Comparison of ENCODE assay signal across 11 cellular contexts in the genomic region with DNA sequence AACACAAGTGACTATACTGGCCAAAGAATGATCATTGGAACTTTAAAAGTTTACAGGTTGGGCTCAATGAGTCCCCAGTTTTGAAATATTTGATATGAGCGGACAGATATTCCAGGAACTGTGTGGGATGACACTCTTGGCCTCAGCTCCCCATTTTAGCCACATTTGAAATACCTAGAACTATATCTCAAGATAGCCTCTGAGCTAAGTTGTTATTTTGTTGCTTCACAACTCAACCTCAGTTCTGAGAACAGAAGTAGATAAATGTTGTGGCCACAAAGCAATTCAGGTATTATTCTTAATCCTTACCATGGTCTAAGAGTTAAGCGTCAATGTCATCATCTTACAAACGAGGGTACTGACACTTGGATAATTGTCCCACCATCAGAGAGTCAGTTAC.
DNase-seq lines count a peak whose midpoint lies in the region; ATAC-seq lines count a peak whose summit lies in the region.
"Had no signal": no experiment of that assay in that cellular context is flagged by ENCODE, and none has a peak within 500 bp of the region (broad histone marks: within the 10 kb centered on the region; RNA-seq: fewer than 3 reads in every experiment).

No MANE protein-coding gene starts in this region.

- ATAC-seq in GM18511 (IDR thresholded peaks at IDR 0.05; ENCODE audit: unreplicated experiment) (peak; percentile 9), HG02610 (IDR thresholded peaks at IDR 0.05; ENCODE audit: unreplicated experiment) (peak; percentile 20), HG02884 (IDR thresholded peaks at IDR 0.05; ENCODE audit: unreplicated experiment) (no peak)
- ATAC-seq in stimulated activated naive B cell treated with anti-CD40 and anti-IgM and Interleukin-4, amounts not matched to agents 10 μg/mL and 1 μg/mL and 100 μg/mL, for 72 hours (replicated peaks), result peak; percentile 47 to 52

- no peaks in the 10 kb centered on the region for H3K27me3 Mint-ChIP-seq in activated naive CD8-positive, alpha-beta T cell treated with anti-CD3 and anti-CD28 coated beads for 36 hours
- no peaks in the 10 kb centered on the region for H3K27me3 Mint-ChIP-seq in stimulated activated naive B cell treated with anti-CD40 and anti-IgM and Interleukin-4, amounts not matched to agents 10 μg/mL and 1 μg/mL and 100 μg/mL, for 72 hours

- peak; percentile 1 for DNase-seq in activated naive CD8-positive, alpha-beta T cell treated with anti-CD3 and anti-CD28 coated beads for 36 hours
- no peak for DNase-seq in stimulated activated naive B cell treated with anti-CD40 and anti-IgM and Interleukin-4, amounts not matched to agents 10 μg/mL and 1 μg/mL and 100 μg/mL, for 72 hours
- DNase-seq in head of caudate nucleus, result no peak
- DNase-seq in NCI-H524 treated with DMSO at 0.1 percent for 48 hours (lab: John Stamatoyannopoulos, UW), result no peak
- DNase-seq: NCI-H82, SK-N-SH, T-helper 9 cell had no signal

- H3K4me3 Mint-ChIP-seq in activated naive CD8-positive, alpha-beta T cell treated with anti-CD3 and anti-CD28 coated beads for 36 hours, result no peak overlapping the region
- no peak overlapping the region for H3K4me3 Mint-ChIP-seq in stimulated activated naive B cell treated with anti-CD40 and anti-IgM and Interleukin-4, amounts not matched to agents 10 μg/mL and 1 μg/mL and 100 μg/mL, for 72 hours
- H3K4me3 Mint-ChIP-seq: endodermal cell had no signal

- no peaks in the 10 kb centered on the region for H3K36me3 Mint-ChIP-seq in activated naive CD8-positive, alpha-beta T cell treated with anti-CD3 and anti-CD28 coated beads for 36 hours
- peaks cover 0 to 3% of the 10 kb centered on the region in 2 donors for H3K36me3 Mint-ChIP-seq in stimulated activated naive B cell treated with anti-CD40 and anti-IgM and Interleukin-4, amounts not matched to agents 10 μg/mL and 1 μg/mL and 100 μg/mL, for 72 hours

- H3K9me3 Mint-ChIP-seq in activated naive CD8-positive, alpha-beta T cell treated with anti-CD3 and anti-CD28 coated beads for 36 hours, result no peaks in the 10 kb centered on the region
- peaks cover 0 to 8% of the 10 kb centered on the region in 2 donors for H3K9me3 Mint-ChIP-seq in stimulated activated naive B cell treated with anti-CD40 and anti-IgM and Interleukin-4, amounts not matched to agents 10 μg/mL and 1 μg/mL and 100 μg/mL, for 72 hours
- H3K9me3 Mint-ChIP-seq: endodermal cell had no signal

- intact Hi-C loops in head of caudate nucleus (cut with DNase I), result no loop called here

- H3K27ac Mint-ChIP-seq in activated naive CD8-positive, alpha-beta T cell treated with anti-CD3 and anti-CD28 coated beads for 36 hours, result no peak overlapping the region
- no peak overlapping the region for H3K27ac Mint-ChIP-seq in stimulated activated naive B cell treated with anti-CD40 and anti-IgM and Interleukin-4, amounts not matched to agents 10 μg/mL and 1 μg/mL and 100 μg/mL, for 72 hours
- H3K27ac Mint-ChIP-seq: endodermal cell had no signal

- peaks cover 9% of the 10 kb centered on the region for H3K4me1 Mint-ChIP-seq in activated naive CD8-positive, alpha-beta T cell treated with anti-CD3 and anti-CD28 coated beads for 36 hours
- peaks cover 17 to 22% of the 10 kb centered on the region in 2 donors for H3K4me1 Mint-ChIP-seq in stimulated activated naive B cell treated with anti-CD40 and anti-IgM and Interleukin-4, amounts not matched to agents 10 μg/mL and 1 μg/mL and 100 μg/mL, for 72 hours
- H3K4me1 Mint-ChIP-seq: endodermal cell had no signal
